In genomic region chr10:82245157-82245556, GRCh38 we compare ENCODE assay signal across 24 cellular contexts.
A peak's percentile ranks its signal among the peaks of the same experiment; 100 is the strongest.
DNase-seq lines count a peak whose midpoint lies in the region; FAIRE-seq and TF ChIP-seq lines count a peak whose summit lies in the region.
"Had no signal": no experiment of that assay in that cellular context is flagged by ENCODE, and none has a peak within 500 bp of the region (broad histone marks: within the 10 kb centered on the region; RNA-seq: fewer than 3 reads in every experiment).

No MANE protein-coding gene starts in this region.

- H3K27me3 ChIP-seq in H9 (ENCODE audit: insufficient read depth, low read length) (no peaks in the 10 kb centered on the region), H1 (replicated peaks in 1 of 4; ENCODE audit: control insufficient read depth in 3 of 4, extremely low read depth in 1 of 4, insufficient read depth in 3 of 4, low read length in 3 of 4) (no peaks in the 10 kb centered on the region), mesendoderm (ENCODE audit: insufficient read depth, low read length, poor library complexity) (no peaks in the 10 kb centered on the region), A673 (replicated peaks; ENCODE audit: insufficient read depth, low read depth, low read length, poor library complexity) (no peaks in the 10 kb centered on the region), Karpas-422 (ENCODE audit: low read length) (no peaks in the 10 kb centered on the region)
- H3K27me3 ChIP-seq: BE2C; BLaER1 treated with 17β-estradiol and CSF1 and Interleukin-3, amounts not matched to agents 10 nM and 100 nM had no signal

- H3K56ac ChIP-seq in H9 (ENCODE audit: insufficient read length, low read depth, low read length) (no peak overlapping the region), H1 (replicated peaks; ENCODE audit: insufficient read length, low read depth, low read length) (no peak overlapping the region), mesendoderm (ENCODE audit: low read length) (no peak overlapping the region)

- H3K9me2 ChIP-seq in Karpas-422 (replicated peaks; ENCODE audit: insufficient read depth, low read length): no peaks in the 10 kb centered on the region; the same call in 1 of the 2 replicates

- WGBS in H9 (ENCODE audit: extremely low coverage, insufficient read length, low lambda C conversion rate): no CpG with 5 or more reads among the region's 2 CpGs
- 63% methylated on average over 2 of the region's 2 CpGs; no CpG with 5 or more reads in 1 of the 2 experiments for WGBS in H1 (ENCODE audit: extremely low coverage in 1 of 2, insufficient coverage in 1 of 2, insufficient read length in 1 of 2, insufficient replicate concordance in 2 of 2, low coverage in 1 of 2, low lambda C conversion rate in 2 of 2, missing lambda C conversion rate in 1 of 2), 2 experiments
- WGBS in mesendoderm (ENCODE audit: extremely low coverage, insufficient coverage, low lambda C conversion rate): no CpG with 5 or more reads among the region's 2 CpGs

- no peak overlapping the region for H3K9ac ChIP-seq in H9 (ENCODE audit: extremely low read depth, insufficient read length, low read length)
- no peak overlapping the region for H3K9ac ChIP-seq in H1 (replicated peaks in 1 of 4; ENCODE audit: extremely low read depth in 1 of 4, low read depth in 3 of 4, low read length in 3 of 4)
- H3K9ac ChIP-seq in mesendoderm (ENCODE audit: low read length): no peak overlapping the region
- H3K9ac ChIP-seq in Karpas-422 (ENCODE audit: low read length): no peak overlapping the region
- H3K9ac ChIP-seq: BLaER1 treated with 17β-estradiol and CSF1 and Interleukin-3, amounts not matched to agents 10 nM and 100 nM; GM23248 had no signal

- TF ChIP-seq EP300 in H1 (IDR thresholded peaks at IDR 0.05; ENCODE audit: borderline replicate concordance in 1 of 2, low read depth in 2 of 2, low read length in 2 of 2): no peak

- H4K20me1 ChIP-seq in H9 (ENCODE audit: control insufficient read depth, insufficient read depth, insufficient read length) (no peaks in the 10 kb centered on the region), H1 (replicated peaks in 1 of 2; ENCODE audit: control insufficient read depth in 1 of 2, insufficient read depth in 2 of 2, low read length in 2 of 2) (no peaks in the 10 kb centered on the region), Karpas-422 (ENCODE audit: insufficient read depth, low read depth, low read length) (no peaks in the 10 kb centered on the region)
- H4K20me1 ChIP-seq: BLaER1 treated with 17β-estradiol and CSF1 and Interleukin-3, amounts not matched to agents 10 nM and 100 nM had no signal

- H3K23ac ChIP-seq in H9 (ENCODE audit: insufficient read length, low read depth, low read length) (no peak overlapping the region), H1 (ENCODE audit: insufficient read length) (no peak overlapping the region), mesendoderm (ENCODE audit: low read length) (no peak overlapping the region)

- peaks cover 16 to 21% of the 10 kb centered on the region in 2 experiments for H3K4me1 Mint-ChIP-seq in H9
- H3K4me1 Mint-ChIP-seq: CD14-positive monocyte; CD8-positive, alpha-beta memory T cell had no signal

- H3K79me2 ChIP-seq in H9 (ENCODE audit: insufficient read depth, low read length): no peaks in the 10 kb centered on the region
- H3K79me2 ChIP-seq in H1 (ENCODE audit: control insufficient read depth in 1 of 2, insufficient read depth in 2 of 2, low read length in 2 of 2): no peaks in the 10 kb centered on the region
- H3K79me2 ChIP-seq in mesendoderm (ENCODE audit: control insufficient read depth, insufficient read depth, low read length): no peaks in the 10 kb centered on the region
- no peaks in the 10 kb centered on the region for H3K79me2 ChIP-seq in Karpas-422 (ENCODE audit: low read length)

- H3K27ac ChIP-seq in H9 (ENCODE audit: insufficient read length, low read depth, low read length) (no peak overlapping the region), H1 (ENCODE audit: low read depth, low read length) (no peak overlapping the region), mesendoderm (ENCODE audit: low read depth, low read length) (no peak overlapping the region), A673 (ENCODE audit: low read depth, low read length, poor library complexity, severe bottlenecking) (no peak overlapping the region), Karpas-422 (ENCODE audit: low read length) (no peak overlapping the region)
- H3K27ac ChIP-seq: BLaER1 treated with 17β-estradiol and CSF1 and Interleukin-3, amounts not matched to agents 10 nM and 100 nM; GM23248 had no signal

- H3K14ac ChIP-seq in H9 (ENCODE audit: insufficient read depth, low read length) (no peak overlapping the region), H1 (ENCODE audit: insufficient read length) (no peak overlapping the region)

- H4K91ac ChIP-seq in H9 (ENCODE audit: insufficient read length, low read depth, low read length) (no peak overlapping the region), H1 (replicated peaks; ENCODE audit: insufficient read length, low read length) (no peak overlapping the region)

- no peak for TF ChIP-seq POLR2A in H1 (IDR thresholded peaks at IDR 0.05; ENCODE audit: control extremely low read depth in 1 of 2, low read depth in 2 of 2, low read length in 2 of 2)

- POLR2A ChIA-PET in H1 (lab: Charles Lee; ENCODE audit: partially characterized antibody) (no interaction called here), A673 (lab: Charles Lee; ENCODE audit: low non-redundant PET) (no interaction called here)

- BruUV-seq in A673 (replicated peaks; lab: Mats Ljungman, UMichigan): no TSS peak

- no peak for TF ChIP-seq RAD21 in H1 (IDR thresholded peaks at IDR 0.05 in 1 of 2, conservative IDR thresholded peaks at IDR 0.05 in 1 of 2; ENCODE audit: low read depth in 2 of 2, low read length in 2 of 2)

- H3K18ac ChIP-seq in H9 (ENCODE audit: insufficient read length, low read depth, low read length) (no peak overlapping the region), H1 (ENCODE audit: extremely low read depth, low read length) (no peak overlapping the region), mesendoderm (ENCODE audit: low read length) (no peak overlapping the region)

- H2BK12ac ChIP-seq in H9 (ENCODE audit: insufficient read length, low read depth, low read length) (no peak overlapping the region), H1 (ENCODE audit: low read depth, low read length) (no peak overlapping the region)

- intact Hi-C loops in A673 (cut with micrococcal nuclease; ENCODE audit: unreplicated experiment): no loop called here

- no peak overlapping the region for H3K4ac ChIP-seq in H9 (ENCODE audit: low read depth, low read length)
- no peak overlapping the region for H3K4ac ChIP-seq in H1 (replicated peaks; ENCODE audit: insufficient read length, low read depth, low read length)
- no peak overlapping the region for H3K4ac ChIP-seq in mesendoderm (ENCODE audit: low read depth, low read length)

- no peaks in the 10 kb centered on the region; a peak in 2 of 5 replicates for H3K9me3 Mint-ChIP-seq in H9

- H4K8ac ChIP-seq in H9 (replicated peaks; ENCODE audit: insufficient read length, low read depth, low read length): no peak overlapping the region
- H4K8ac ChIP-seq in H1 (ENCODE audit: extremely low read depth, insufficient read depth, low read length): no peak overlapping the region
- no peak overlapping the region for H4K8ac ChIP-seq in mesendoderm (ENCODE audit: low read depth, low read length)

- peaks cover 34% of the 10 kb centered on the region for H3K27me3 Mint-ChIP-seq in H9 (ENCODE audit: low read depth)
- H3K27me3 Mint-ChIP-seq: CD4-positive, alpha-beta T cell had no signal

- H3K9me3 ChIP-seq in H9 (ENCODE audit: control insufficient read depth, low read depth, low read length): no peaks in the 10 kb centered on the region
- no peaks in the 10 kb centered on the region for H3K9me3 ChIP-seq in H1 (ENCODE audit: insufficient read depth in 2 of 2, low read depth in 1 of 2, low read length in 1 of 2)
- peaks cover 5% of the 10 kb centered on the region for H3K9me3 ChIP-seq in A673 (ENCODE audit: low read depth, low read length, poor library complexity, severe bottlenecking)
- H3K9me3 ChIP-seq in Karpas-422 (ENCODE audit: low read length): no peaks in the 10 kb centered on the region
- H3K9me3 ChIP-seq: BE2C had no signal

- no peak for TF ChIP-seq CTCF in H9 (conservative IDR thresholded peaks at IDR 0.05)
- TF ChIP-seq CTCF in H1 (IDR thresholded peaks at IDR 0.05; ENCODE audit: control extremely low read depth in 1 of 3, insufficient read depth in 1 of 3, low read depth in 1 of 3, low read length in 3 of 3): no peak
- no peak for TF ChIP-seq CTCF in A673 (conservative IDR thresholded peaks at IDR 0.05; ENCODE audit: low read depth, low read length)

- H2BK5ac ChIP-seq in H9 (ENCODE audit: insufficient read length, low read length): no peak overlapping the region
- no peak overlapping the region for H2BK5ac ChIP-seq in H1 (ENCODE audit: low read depth, low read length)
- H2BK5ac ChIP-seq in mesendoderm (ENCODE audit: low read length): no peak overlapping the region

- H3K27ac Mint-ChIP-seq in H9: no peak overlapping the region
- H3K27ac Mint-ChIP-seq: CD14-positive monocyte; CD4-positive, alpha-beta T cell; CD8-positive, alpha-beta memory T cell had no signal

- DNase-seq in H9: peak; percentile 30
- peak in 1 of 2 experiments; percentile 50 for DNase-seq in H1 (ENCODE audit: low read depth in 1 of 2, low spot score in 2 of 2)
- DNase-seq in mesendoderm: peak; percentile 65
- no peak for DNase-seq in urothelium cell line (ENCODE audit: low spot score)
- no peak for DNase-seq in NCI-H345 (lab: John Stamatoyannopoulos, UW)
- no peak for DNase-seq in A673 (ENCODE audit: low spot score)
- no peak for DNase-seq in Karpas-422
- DNase-seq in HT-29 (ENCODE audit: low spot score): no peak
- DNase-seq: AML-193; BE2C; CD4-positive, alpha-beta T cell; CD8-positive, alpha-beta memory T cell; DMS 273 treated with DMSO at 0.1 percent for 48 hours; DMS79; EL; GF-D8; GM23248; HCEC 1CT had no signal

- no peaks in the 10 kb centered on the region; a peak in 1 of 7 replicates for H3K36me3 Mint-ChIP-seq in H9 (ENCODE audit: insufficient read depth in 1 of 3, low read depth in 3 of 3)
- H3K36me3 Mint-ChIP-seq: CD14-positive monocyte; CD8-positive, alpha-beta memory T cell had no signal

- H3K4me2 ChIP-seq in H9 (ENCODE audit: insufficient read depth, insufficient read length, low read length) (no peak overlapping the region), H1 (ENCODE audit: insufficient read depth in 1 of 2, low read depth in 2 of 2, low read length in 2 of 2) (no peak overlapping the region), mesendoderm (ENCODE audit: low read length) (no peak overlapping the region), Karpas-422 (ENCODE audit: low read depth, low read length, poor library complexity, severe bottlenecking) (no peak overlapping the region)
- H3K4me2 ChIP-seq: BLaER1 treated with 17β-estradiol and CSF1 and Interleukin-3, amounts not matched to agents 10 nM and 100 nM had no signal

- H2BK15ac ChIP-seq in H9 (ENCODE audit: low read depth, low read length): no peak overlapping the region
- no peak overlapping the region for H2BK15ac ChIP-seq in H1 (ENCODE audit: low read length)
- no peak overlapping the region for H2BK15ac ChIP-seq in mesendoderm (replicated peaks; ENCODE audit: low read depth)

- H2BK120ac ChIP-seq in H9 (ENCODE audit: low read depth, low read length, poor library complexity, severe bottlenecking) (no peak overlapping the region), H1 (replicated peaks; ENCODE audit: low read depth, low read length) (no peak overlapping the region), mesendoderm (ENCODE audit: low read depth, low read length) (no peak overlapping the region)

- no peak overlapping the region for H3T11ph ChIP-seq in H9 (ENCODE audit: low read length)

- H3K4me3 ChIP-seq in H1 (ENCODE audit: extremely low read depth in 1 of 4, insufficient read depth in 2 of 4, low read depth in 3 of 4, low read length in 4 of 4) (no peak overlapping the region), mesendoderm (ENCODE audit: low read length) (no peak overlapping the region), A673 (ENCODE audit: low read depth, low read length, poor library complexity, severe bottlenecking) (no peak overlapping the region), Karpas-422 (ENCODE audit: low read length) (no peak overlapping the region)
- H3K4me3 ChIP-seq: BLaER1 treated with 17β-estradiol and CSF1 and Interleukin-3, amounts not matched to agents 10 nM and 100 nM; GM23248 had no signal

- H3K4me3 Mint-ChIP-seq in H9: no peak overlapping the region
- H3K4me3 Mint-ChIP-seq: CD14-positive monocyte; CD4-positive, alpha-beta T cell; CD8-positive, alpha-beta memory T cell had no signal

- H4K5ac ChIP-seq in H9 (ENCODE audit: insufficient read length, low read depth, low read length) (no peak overlapping the region), H1 (ENCODE audit: insufficient read length, low read depth, low read length) (no peak overlapping the region), mesendoderm (ENCODE audit: low read length) (no peak overlapping the region)

- H3K23me2 ChIP-seq in H9 (ENCODE audit: insufficient read length, low read depth, low read length, poor library complexity, severe bottlenecking): no peaks in the 10 kb centered on the region
- H3K23me2 ChIP-seq in H1 (ENCODE audit: low read depth, low read length): no peaks in the 10 kb centered on the region

- H2BK20ac ChIP-seq in H9 (ENCODE audit: low read depth, low read length, poor library complexity, severe bottlenecking) (no peak overlapping the region), H1 (ENCODE audit: low read length) (no peak overlapping the region)

- H2AFZ ChIP-seq in H9 (ENCODE audit: low read length): no peak overlapping the region
- H2AFZ ChIP-seq in H1 (ENCODE audit: low read length): no peak overlapping the region
- H2AFZ ChIP-seq in Karpas-422 (ENCODE audit: low read length): no peak overlapping the region
- H2AFZ ChIP-seq: GM23248 had no signal

- FAIRE-seq in H1 (lab: Jason Lieb, UNC): no peak
- peak; percentile 9 for FAIRE-seq in urothelium cell line (lab: Jason Lieb, UNC)
- FAIRE-seq: D721Med, GM12891, GM18507, H54 had no signal

- peaks cover 4% of the 10 kb centered on the region; the same call in 1 of the 2 replicates for H3K4me1 ChIP-seq in H9 (ENCODE audit: insufficient read depth, low read length)
- no peaks in the 10 kb centered on the region; a peak in 1 of 7 replicates for H3K4me1 ChIP-seq in H1 (replicated peaks in 1 of 4; ENCODE audit: control insufficient read depth in 3 of 4, insufficient read depth in 4 of 4, low read length in 3 of 4)
- H3K4me1 ChIP-seq in mesendoderm (ENCODE audit: control insufficient read depth, low read depth, low read length): no peaks in the 10 kb centered on the region
- H3K4me1 ChIP-seq in A673 (ENCODE audit: insufficient read depth, low read length, poor library complexity, severe bottlenecking): no peaks in the 10 kb centered on the region
- no peaks in the 10 kb centered on the region for H3K4me1 ChIP-seq in Karpas-422 (ENCODE audit: low read length)
- H3K4me1 ChIP-seq: BE2C had no signal

- CTCF ChIA-PET in H1 (lab: Charles Lee; ENCODE audit: partially characterized antibody) (no interaction called here), A673 (lab: Charles Lee) (no interaction called here)

- H3K36me3 ChIP-seq in H1 (ENCODE audit: control insufficient read depth in 2 of 4, insufficient read depth in 4 of 4, low read length in 3 of 4) (no peaks in the 10 kb centered on the region), mesendoderm (ENCODE audit: control insufficient read depth, insufficient read depth, low read length) (no peaks in the 10 kb centered on the region), A673 (ENCODE audit: insufficient read depth, low read length, poor library complexity, severe bottlenecking) (no peaks in the 10 kb centered on the region), Karpas-422 (ENCODE audit: insufficient read depth, low read length) (no peaks in the 10 kb centered on the region)
- H3K36me3 ChIP-seq: BE2C had no signal

- H2AK5ac ChIP-seq in H9 (ENCODE audit: insufficient read length, low read length) (no peak overlapping the region), H1 (ENCODE audit: low read depth, low read length) (no peak overlapping the region), mesendoderm (ENCODE audit: low read length) (no peak overlapping the region)

- H3K79me1 ChIP-seq in H9 (ENCODE audit: insufficient read depth, low read depth, low read length, poor library complexity, severe bottlenecking): peaks cover 2% of the 10 kb centered on the region
- no peaks in the 10 kb centered on the region for H3K79me1 ChIP-seq in H1 (ENCODE audit: low read depth, low read length)
- H3K79me1 ChIP-seq in mesendoderm (ENCODE audit: low read length): no peaks in the 10 kb centered on the region

Comparison
In these comparisons a context has a peak if more than half of its experiments do, and no peak if none do; other contexts are left out.
1. DNase-seq: peak in H9 (single experiment) and mesendoderm (single experiment); none in urothelium cell line (single experiment), NCI-H345 (single experiment), A673 (single experiment), Karpas-422 (single experiment) and HT-29 (single experiment).